Comparison of ENCODE assay signal across 23 cellular contexts in genomic region chr7:144866189-144866588, GRCh38. TPM values are rescaled to one million over a fixed set of nuclear protein-coding genes. Genes with fewer than 3 reads are reported as not detected.
A peak's percentile ranks its signal among the peaks of the same experiment; 100 is the strongest.
DNase-seq lines count a peak whose midpoint lies in the region; ATAC-seq, FAIRE-seq and TF ChIP-seq lines count a peak whose summit lies in the region.
"Had no signal": no experiment of that assay in that cellular context is flagged by ENCODE, and none has a peak within 500 bp of the region (broad histone marks: within the 10 kb centered on the region; RNA-seq: fewer than 3 reads in every experiment).

No MANE protein-coding gene starts in this region.

- no peaks in the 10 kb centered on the region for H3K9me3 ChIP-seq in small intestine (ENCODE audit: control insufficient read depth, low read depth)
- H3K9me3 ChIP-seq: A549, Caco-2, HAP-1 had no signal

- no peaks in the 10 kb centered on the region for H3K27me3 ChIP-seq in small intestine (ENCODE audit: control insufficient read depth in 2 of 2, insufficient read depth in 2 of 2, low read length in 2 of 2)

- no peak for FAIRE-seq in small intestine (lab: Jason Lieb, UNC)
- FAIRE-seq: A549, RCC 7860 had no signal

- no peak overlapping the region for H3K27ac ChIP-seq in small intestine (ENCODE audit: low read depth in 1 of 2, low read length in 1 of 2)
- H3K27ac ChIP-seq: A549, HL-60 had no signal

- no peak overlapping the region for H3K4me3 ChIP-seq in small intestine (ENCODE audit: low read depth in 1 of 2, low read length in 2 of 2)
- H3K4me3 ChIP-seq: A549, HAP-1 had no signal

- no peaks in the 10 kb centered on the region for H3K4me1 ChIP-seq in small intestine (ENCODE audit: control insufficient read depth in 2 of 2, insufficient read depth in 1 of 2, low read depth in 1 of 2, low read length in 1 of 2)
- H3K4me1 ChIP-seq: A549, Caco-2, HAP-1 had no signal

- H3K36me3 ChIP-seq in small intestine (ENCODE audit: control insufficient read depth in 2 of 2, insufficient read depth in 2 of 2, low read length in 2 of 2): no peaks in the 10 kb centered on the region
- H3K36me3 ChIP-seq: HAP-1 had no signal

- DNase-seq in small intestine: no peak
- DNase-seq in putamen (ENCODE audit: low spot score): no peak
- no peak for DNase-seq in SHP77 (lab: John Stamatoyannopoulos, UW)
- DNase-seq: Caco-2; CD4-positive, alpha-beta T cell; GF-D8; IMR-90; NCI-H1436 treated with DMSO at 0.1 percent for 48 hours; NCI-H2029; NCI-H2171; NCI-H446; NCI-H526 treated with DMSO at 0.1 percent for 48 hours; NK-92 treated with Interleukin-12 subunit alpha and Interleukin-12 subunit beta, amount 100 ng/mL, for 24 hours had no signal

- 75 to 81% (median 79%) methylated on average over 3 of the region's 3 CpGs for WGBS in small intestine, 3 donors

- ATAC-seq in GM18870 (IDR thresholded peaks at IDR 0.05; ENCODE audit: unreplicated experiment): peak; percentile 79
- peak; percentile 79 for ATAC-seq in GM19467 (IDR thresholded peaks at IDR 0.05; ENCODE audit: unreplicated experiment)
- ATAC-seq in HG02970 (IDR thresholded peaks at IDR 0.05; ENCODE audit: low FRiP score, unreplicated experiment): peak; percentile 58
- peak; percentile 48 for ATAC-seq in HG03520 (IDR thresholded peaks at IDR 0.05; ENCODE audit: unreplicated experiment)
- ATAC-seq in SK-N-SH treated with all-trans-retinoic acid at 6 μM for 48 hours: no peak
- ATAC-seq: A549, Right ventricle myocardium inferior had no signal

TF ChIP-seq in SK-N-SH treated with all-trans-retinoic acid at 6 μM for 48 hours, 23 proteins besides CTCF, POLR2A, EP300 and RAD21:
- TF ChIP-seq PPARA (CRISPR knock-in tag; IDR thresholded peaks at IDR 0.05; ENCODE audit: borderline replicate concordance) (no peak), ESRRG (CRISPR knock-in tag; IDR thresholded peaks at IDR 0.05) (no peak), OSR1 (CRISPR knock-in tag; IDR thresholded peaks at IDR 0.05) (no peak), GLIS3 (CRISPR knock-in tag; IDR thresholded peaks at IDR 0.05) (no peak), CSRNP3 (CRISPR knock-in tag; IDR thresholded peaks at IDR 0.05) (no peak), TOX (CRISPR knock-in tag; IDR thresholded peaks at IDR 0.05; ENCODE audit: borderline replicate concordance) (no peak), SNAI2 (CRISPR knock-in tag; IDR thresholded peaks at IDR 0.05) (no peak), RARB (CRISPR knock-in tag; IDR thresholded peaks at IDR 0.05) (no peak), CREB5 (CRISPR knock-in tag; IDR thresholded peaks at IDR 0.05; ENCODE audit: low read depth) (no peak), ZFP3 (CRISPR knock-in tag; IDR thresholded peaks at IDR 0.05) (no peak), POU6F1 (CRISPR knock-in tag; IDR thresholded peaks at IDR 0.05; ENCODE audit: borderline replicate concordance, low read depth) (no peak), TCF4 (CRISPR knock-in tag; IDR thresholded peaks at IDR 0.05; ENCODE audit: borderline replicate concordance) (no peak)
TF ChIP-seq in SK-N-SH treated with all-trans-retinoic acid at 6 μM for 48 hours: peak in this region for 0.

RNA-seq across cellular contexts. Expression of gene TPK1, which starts 30.3 kb away (rescaled TPM):
- polyA plus RNA-seq in small intestine: 10 to 100 TPM; 10.9 to 21.9 (median 19.7) TPM
